Comparison of ENCODE assay signal across 9 cellular contexts in the genomic region with DNA sequence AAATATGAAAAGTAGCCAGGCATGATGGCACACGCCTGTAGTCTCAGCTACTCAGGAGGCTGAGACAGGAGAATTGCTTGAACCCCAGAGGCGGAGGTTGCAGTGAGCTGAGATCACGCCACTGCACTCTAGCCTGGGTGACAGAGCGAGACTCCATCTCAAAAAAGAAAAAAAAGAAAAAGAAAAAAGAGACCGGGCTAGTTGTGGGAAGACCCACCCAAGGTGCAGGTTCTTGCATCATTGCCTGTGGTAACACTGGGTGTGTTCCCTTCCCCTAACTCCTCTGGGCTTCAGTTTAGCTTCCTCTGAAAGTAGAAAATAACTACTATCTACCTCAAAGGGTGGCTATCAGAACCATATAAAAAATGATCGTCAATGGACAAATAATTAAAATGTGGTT. TPM values are rescaled to one million over a fixed set of nuclear protein-coding genes. Genes with fewer than 3 reads are reported as not detected.
A peak's percentile ranks its signal among the peaks of the same experiment; 100 is the strongest.
DNase-seq lines count a peak whose midpoint lies in the region; ATAC-seq and TF ChIP-seq lines count a peak whose summit lies in the region.
"Not testable (repeated sequence)": the region's sequence is repeated elsewhere in the genome, so short reads cannot be mapped to it uniquely, and the experiment has no call there.
"Had no signal": no experiment of that assay in that cellular context is flagged by ENCODE, and none has a peak within 500 bp of the region (broad histone marks: within the 10 kb centered on the region; RNA-seq: fewer than 3 reads in every experiment).

No MANE protein-coding gene starts in this region.

- peak; percentile 44 for ATAC-seq in GM18909 (IDR thresholded peaks at IDR 0.05; ENCODE audit: poor library complexity, unreplicated experiment)
- ATAC-seq in activated B cell treated with CpG ODN at 0.5 μM for 24 hours (ENCODE audit: low read depth): peak; percentile 42
- ATAC-seq in sciatic nerve: peak; percentile 27
- ATAC-seq in upper lobe of left lung (ENCODE audit: low FRiP score in 2 of 2): peak in 1 of 2 donors; percentile 63

- H3K36me3 Mint-ChIP-seq in activated B cell treated with CpG ODN at 0.5 μM for 24 hours (ENCODE audit: low read depth): not testable (repeated sequence)
- peaks cover 41% of the 10 kb centered on the region for H3K36me3 Mint-ChIP-seq in activated T-helper 2 cell treated with anti-CD3 and anti-CD28 coated beads, Interferon-gamma antibody, Interleukin-2, Interleukin-4, amounts not matched to agents 10 μg/mL and 5 μg/mL and 100 μg/mL, durations not matched to agents 14 hours and 24 hours and 36 hours (ENCODE audit: low read depth)
- peaks cover 6 to 31% (median 9%) of the 10 kb centered on the region in 3 donors for H3K36me3 Mint-ChIP-seq in immature natural killer cell

- peaks cover 42% of the 10 kb centered on the region for H3K27me3 Mint-ChIP-seq in activated B cell treated with CpG ODN at 0.5 μM for 24 hours
- H3K27me3 Mint-ChIP-seq in activated T-helper 2 cell treated with anti-CD3 and anti-CD28 coated beads, Interferon-gamma antibody, Interleukin-2, Interleukin-4, amounts not matched to agents 10 μg/mL and 5 μg/mL and 100 μg/mL, durations not matched to agents 14 hours and 24 hours and 36 hours (ENCODE audit: low read depth): not testable (repeated sequence)
- peaks cover 26 to 38% (median 34%) of the 10 kb centered on the region in 3 donors for H3K27me3 Mint-ChIP-seq in immature natural killer cell (ENCODE audit: low read depth in 3 of 3)

- H3K9me3 ChIP-seq in upper lobe of left lung: not testable (repeated sequence)

- H3K4me3 ChIP-seq in upper lobe of left lung: not testable (repeated sequence)

- H3K27ac ChIP-seq in upper lobe of left lung: peak overlapping the region; percentile 82 to 95 (median 86)

- WGBS in upper lobe of left lung, 2 donors: 57 to 69% methylated on average over 6 of the region's 6 CpGs

- H3K27me3 ChIP-seq in upper lobe of left lung: not testable (repeated sequence)

- POLR2A ChIA-PET in activated B cell treated with CpG ODN at 0.5 μM for 24 hours (lab: Charles Lee): interaction anchor here (1.1 to 3.0 kb wide), 7 partner anchors 9 to 52 kb away, joined by 3 to 17 read pairs (median 6); a partner anchor contains a TSS

- H3K4me3 Mint-ChIP-seq in activated B cell treated with CpG ODN at 0.5 μM for 24 hours (peak overlapping the region; percentile 63), immature natural killer cell (peak overlapping the region; percentile 81 to 89 (median 84))
- peak overlapping the region; percentile 62 for H3K4me3 Mint-ChIP-seq in activated T-helper 2 cell treated with anti-CD3 and anti-CD28 coated beads, Interferon-gamma antibody, Interleukin-2, Interleukin-4, amounts not matched to agents 10 μg/mL and 5 μg/mL and 100 μg/mL, durations not matched to agents 14 hours and 24 hours and 36 hours (ENCODE audit: low read depth)

- not testable (repeated sequence) for TF ChIP-seq CTCF in activated B cell treated with CpG ODN at 0.5 μM for 24 hours (IDR thresholded peaks at IDR 0.05); upper lobe of left lung (IDR thresholded peaks at IDR 0.05)

- DNase-seq in NOMO-1 treated with DMSO at 0.1 percent for 48 hours (lab: John Stamatoyannopoulos, UW; ENCODE audit: unreplicated experiment) (peak; percentile 83), immature natural killer cell (peak; percentile 80 to 82 (median 81))
- DNase-seq in activated B cell treated with CpG ODN at 0.5 μM for 24 hours; sciatic nerve (ENCODE audit: low spot score); upper lobe of left lung: not testable (repeated sequence)
- peak; percentile 31 for DNase-seq in activated T-helper 2 cell treated with anti-CD3 and anti-CD28 coated beads, Interferon-gamma antibody, Interleukin-2, Interleukin-4, amounts not matched to agents 10 μg/mL and 5 μg/mL and 100 μg/mL, durations not matched to agents 14 hours and 24 hours and 36 hours (ENCODE audit: low spot score)
- peak; percentile 84 for DNase-seq in central memory CD4-positive, alpha-beta T cell

- H3K36me3 ChIP-seq in upper lobe of left lung: not testable (repeated sequence)

- CTCF ChIA-PET in activated B cell treated with CpG ODN at 0.5 μM for 24 hours (lab: Charles Lee): interaction anchor here (1.9 kb wide), 2 partner anchors 12 to 25 kb away, joined by 8 to 11 read pairs; a partner anchor contains a TSS

- not testable (repeated sequence) for TF ChIP-seq POLR2A in upper lobe of left lung (IDR thresholded peaks at IDR 0.05)

- H3K4me1 Mint-ChIP-seq in activated B cell treated with CpG ODN at 0.5 μM for 24 hours (peaks cover 56% of the 10 kb centered on the region), immature natural killer cell (peaks cover 91 to 93% of the 10 kb centered on the region in 2 donors)
- H3K4me1 Mint-ChIP-seq in activated T-helper 2 cell treated with anti-CD3 and anti-CD28 coated beads, Interferon-gamma antibody, Interleukin-2, Interleukin-4, amounts not matched to agents 10 μg/mL and 5 μg/mL and 100 μg/mL, durations not matched to agents 14 hours and 24 hours and 36 hours (ENCODE audit: low read depth): peaks cover 67% of the 10 kb centered on the region

- H3K27ac Mint-ChIP-seq in activated B cell treated with CpG ODN at 0.5 μM for 24 hours (peak overlapping the region; percentile 46), immature natural killer cell (peak overlapping the region; percentile 91 to 99 (median 97))
- H3K27ac Mint-ChIP-seq in activated T-helper 2 cell treated with anti-CD3 and anti-CD28 coated beads, Interferon-gamma antibody, Interleukin-2, Interleukin-4, amounts not matched to agents 10 μg/mL and 5 μg/mL and 100 μg/mL, durations not matched to agents 14 hours and 24 hours and 36 hours: peak overlapping the region; percentile 74

- TF ChIP-seq EP300 in upper lobe of left lung (IDR thresholded peaks at IDR 0.05): not testable (repeated sequence)

- peaks cover 92 to 99% (median 96%) of the 10 kb centered on the region in 4 donors for H3K4me1 ChIP-seq in upper lobe of left lung

- intact Hi-C loops in activated B cell treated with CpG ODN at 0.5 μM for 24 hours (cut with micrococcal nuclease): loop anchor here (1.0 kb wide), 1 partner anchor 9 kb away; no protein-coding TSS in a partner anchor
- intact Hi-C loops in activated T-helper 2 cell treated with anti-CD3 and anti-CD28 coated beads, Interferon-gamma antibody, Interleukin-2, Interleukin-4, amounts not matched to agents 10 μg/mL and 5 μg/mL and 100 μg/mL, durations not matched to agents 14 hours and 24 hours and 36 hours (cut with micrococcal nuclease): loop anchor here (2.0 to 5.0 kb wide), 2 partner anchors 37 to 136 kb away; a partner anchor contains a TSS
- intact Hi-C loops in sciatic nerve (cut with DNase I): not testable (repeated sequence)

- H3K9me3 Mint-ChIP-seq in activated B cell treated with CpG ODN at 0.5 μM for 24 hours; activated T-helper 2 cell treated with anti-CD3 and anti-CD28 coated beads, Interferon-gamma antibody, Interleukin-2, Interleukin-4, amounts not matched to agents 10 μg/mL and 5 μg/mL and 100 μg/mL, durations not matched to agents 14 hours and 24 hours and 36 hours; immature natural killer cell: not testable (repeated sequence)

RNA-seq across cellular contexts. Expression of a gene that starts 12.2 kb away (rescaled TPM):
- 1.7 and 2.9 TPM in 2 replicates for total RNA-seq in activated B cell treated with CpG ODN at 0.5 μM for 24 hours
- total RNA-seq in activated T-helper 2 cell treated with anti-CD3 and anti-CD28 coated beads, Interferon-gamma antibody, Interleukin-2, Interleukin-4, amounts not matched to agents 10 μg/mL and 5 μg/mL and 100 μg/mL, durations not matched to agents 14 hours and 24 hours and 36 hours: 44.4 and 45.4 TPM in 2 replicates
- polyA plus RNA-seq in immature natural killer cell: 100 to 1,000 TPM; 132 to 310 (median 240) TPM
- total RNA-seq in sciatic nerve: 183 TPM
- total RNA-seq in upper lobe of left lung: 100 to 1,000 TPM in 4 of 6 donors, 10 to 100 TPM in 2; 67.8 to 210 (median 116) TPM

RNA-seq across cellular contexts. Expression of a gene that starts 38.4 kb away (rescaled TPM):
- total RNA-seq in activated B cell treated with CpG ODN at 0.5 μM for 24 hours (12,977 and 14,722 TPM in 2 replicates), sciatic nerve (15,390 TPM), upper lobe of left lung (over 10,000 TPM in 1 of 6 donors, 1,000 to 10,000 TPM in 1, under 1 TPM in 4; under 0.01 to 11,449 (median under 0.01) TPM)
- 5,714 and 6,075 TPM in 2 replicates for total RNA-seq in activated T-helper 2 cell treated with anti-CD3 and anti-CD28 coated beads, Interferon-gamma antibody, Interleukin-2, Interleukin-4, amounts not matched to agents 10 μg/mL and 5 μg/mL and 100 μg/mL, durations not matched to agents 14 hours and 24 hours and 36 hours
- polyA plus RNA-seq in immature natural killer cell: 10 to 100 TPM in 1 of 3 donors, not detected in 2; 70.0 TPM

RNA-seq across cellular contexts. Expression of a gene that starts 39.7 kb away (rescaled TPM):
- total RNA-seq in activated B cell treated with CpG ODN at 0.5 μM for 24 hours: 3,997 and 4,399 TPM in 2 replicates
- 2,603 and 2,662 TPM in 2 replicates for total RNA-seq in activated T-helper 2 cell treated with anti-CD3 and anti-CD28 coated beads, Interferon-gamma antibody, Interleukin-2, Interleukin-4, amounts not matched to agents 10 μg/mL and 5 μg/mL and 100 μg/mL, durations not matched to agents 14 hours and 24 hours and 36 hours
- not detected for polyA plus RNA-seq in immature natural killer cell
- 1,748 TPM for total RNA-seq in sciatic nerve
- 1,000 to 10,000 TPM in 2 of 6 donors, under 1 TPM in 4; under 0.01 to 4,461 (median under 0.01) TPM for total RNA-seq in upper lobe of left lung
- polyA plus RNA-seq: fibroblast of lung had no signal

RNA-seq across cellular contexts. Expression of a gene that starts 48.8 kb away (rescaled TPM):
- total RNA-seq in activated B cell treated with CpG ODN at 0.5 μM for 24 hours (1.6 and 1.7 TPM in 2 replicates), sciatic nerve (0.76 TPM), upper lobe of left lung (1 to 10 TPM in 5 of 6 donors, under 1 TPM in 1; 1.00 to 5.2 (median 2.9) TPM)
- 2.0 and 2.2 TPM in 2 replicates for total RNA-seq in activated T-helper 2 cell treated with anti-CD3 and anti-CD28 coated beads, Interferon-gamma antibody, Interleukin-2, Interleukin-4, amounts not matched to agents 10 μg/mL and 5 μg/mL and 100 μg/mL, durations not matched to agents 14 hours and 24 hours and 36 hours
- 1 to 10 TPM in 2 of 3 donors, not detected in 1; 1.5 to 1.9 TPM for polyA plus RNA-seq in immature natural killer cell

RNA-seq across cellular contexts. Expression of a gene that starts 52.4 kb away (rescaled TPM):
- total RNA-seq in activated B cell treated with CpG ODN at 0.5 μM for 24 hours (3,622 and 3,871 TPM in 2 replicates), sciatic nerve (760 TPM), upper lobe of left lung (1,000 to 10,000 TPM; 1,008 to 2,508 (median 1,628) TPM)
- 2,950 and 3,019 TPM in 2 replicates for total RNA-seq in activated T-helper 2 cell treated with anti-CD3 and anti-CD28 coated beads, Interferon-gamma antibody, Interleukin-2, Interleukin-4, amounts not matched to agents 10 μg/mL and 5 μg/mL and 100 μg/mL, durations not matched to agents 14 hours and 24 hours and 36 hours
- 1,000 to 10,000 TPM in 1 of 3 donors, 100 to 1,000 TPM in 2; 528 to 1,271 (median 768) TPM for polyA plus RNA-seq in immature natural killer cell

Comparison
In these comparisons a context has a peak if more than half of its experiments do, and no peak if none do; other contexts are left out.
1. H3K27ac Mint-ChIP-seq: peak in every context shown above with its lines; median percentile 97 in immature natural killer cell; 74 in activated T-helper 2 cell treated with anti-CD3 and anti-CD28 coated beads, Interferon-gamma antibody, Interleukin-2, Interleukin-4, amounts not matched to agents 10 μg/mL and 5 μg/mL and 100 μg/mL, durations not matched to agents 14 hours and 24 hours and 36 hours; 46 in activated B cell treated with CpG ODN at 0.5 μM for 24 hours.
2. RNA of a gene that starts 12.2 kb away (total RNA-seq): 183 TPM in sciatic nerve (single experiment), 67.8 to 210 TPM in upper lobe of left lung and 44.4 to 45.4 TPM in activated T-helper 2 cell treated with anti-CD3 and anti-CD28 coated beads, Interferon-gamma antibody, Interleukin-2, Interleukin-4, amounts not matched to agents 10 μg/mL and 5 μg/mL and 100 μg/mL, durations not matched to agents 14 hours and 24 hours and 36 hours; 1.7 to 2.9 TPM in activated B cell treated with CpG ODN at 0.5 μM for 24 hours; every median in the first group is over 10 times any median in the second.
3. Peak in every context shown above with its lines, with median percentiles within 50 percentile points of each other: H3K4me3 Mint-ChIP-seq.